ENCODE assay signal across 9 cellular contexts in genomic region chr5:115377468-115378217, GRCh38.
A peak's percentile ranks its signal among the peaks of the same experiment; 100 is the strongest.
DNase-seq lines count a peak whose midpoint lies in the region; ATAC-seq and TF ChIP-seq lines count a peak whose summit lies in the region.
"Had no signal": no experiment of that assay in that cellular context is flagged by ENCODE, and none has a peak within 500 bp of the region (broad histone marks: within the 10 kb centered on the region; RNA-seq: fewer than 3 reads in every experiment).

No MANE protein-coding gene starts in this region.

- H3K27ac ChIP-seq in testis: no peak overlapping the region

- peak overlapping the region in 3 of 5 experiments; percentile 7 to 84 (median 10) for H3K27ac Mint-ChIP-seq in brain

- H3K27me3 Mint-ChIP-seq in brain: peaks cover 3% of the 10 kb centered on the region
- H3K27me3 Mint-ChIP-seq: central memory CD8-positive, alpha-beta T cell had no signal

- peak overlapping the region in 1 of 5 experiments; percentile 14 for H3K4me3 Mint-ChIP-seq in brain
- H3K4me3 Mint-ChIP-seq: central memory CD8-positive, alpha-beta T cell had no signal

- H3K4me1 Mint-ChIP-seq in brain: peaks cover 15% of the 10 kb centered on the region

- no peaks in the 10 kb centered on the region for H3K9me3 ChIP-seq in testis

- no peaks in the 10 kb centered on the region for H3K36me3 ChIP-seq in testis (ENCODE audit: low read depth, missing control alignments)

- 64 to 74% methylated on average over 4 of the region's 4 CpGs for WGBS in testis, 2 donors

- no peaks in the 10 kb centered on the region for H3K4me1 ChIP-seq in testis

- H3K4me3 ChIP-seq in AG04449 (ENCODE audit: low read depth, low read length) (peak overlapping the region; percentile 16), testis (no peak overlapping the region)

- ATAC-seq in GM18870 (IDR thresholded peaks at IDR 0.05; ENCODE audit: unreplicated experiment) (peak; percentile 74), HG03175 (IDR thresholded peaks at IDR 0.05; ENCODE audit: unreplicated experiment) (peak; percentile 43)

- no peaks in the 10 kb centered on the region for H3K27me3 ChIP-seq in testis

- TF ChIP-seq CTCF in AG04449 (IDR thresholded peaks at IDR 0.05; ENCODE audit: insufficient read depth, low read length, missing control alignments) (peak; percentile 53), brain (conservative IDR thresholded peaks at IDR 0.05) (no peak), testis (IDR thresholded peaks at IDR 0.05) (peak in 1 of 3 experiments; percentile 2)

- H3K36me3 Mint-ChIP-seq in brain: no peaks in the 10 kb centered on the region

- DNase-seq in AG04449 (ENCODE audit: low read depth, low spot score) (peak; percentile 93), medulla oblongata (ENCODE audit: extremely low spot score) (peak; percentile 57), posterior vena cava (ENCODE audit: low spot score) (no peak), testis (no peak), NCI-H524 (lab: John Stamatoyannopoulos, UW) (no peak)

- CTCF ChIA-PET in AG04449 (lab: Yijun Ruan, JAX): interaction anchor here (0.6 to 6.4 kb wide), 38 partner anchors 9 to 462 kb away, joined by 3 to 25 read pairs (median 4); partner anchors contain the start of gene FEM1C

- intact Hi-C loops in posterior vena cava (cut with DNase I): loop anchor here in 1 of 2 donors (10.0 kb wide), 1 partner anchor 197 kb away; no protein-coding TSS in a partner anchor
- intact Hi-C loops in testis (cut with DNase I; ENCODE audit: low total_unique reads): no loop called here

- POLR2A ChIA-PET in AG04449 (lab: Yijun Ruan, JAX): interaction anchor here (1.0 to 1.5 kb wide), 2 partner anchors 11 to 167 kb away, joined by 5 read pairs; partner anchors contain the start of gene FEM1C

- H3K9me3 Mint-ChIP-seq in brain: no peaks in the 10 kb centered on the region
- H3K9me3 Mint-ChIP-seq: central memory CD8-positive, alpha-beta T cell had no signal

- TF ChIP-seq POLR2A in testis (IDR thresholded peaks at IDR 0.05): no peak

Comparison
In these comparisons a context has a peak if more than half of its experiments do, and no peak if none do; other contexts are left out.
1. DNase-seq: peak in AG04449 (single experiment) and medulla oblongata (single experiment); none in posterior vena cava (single experiment), testis (single experiment) and NCI-H524 (0 of 2).